17 cellular contexts compared by ENCODE assay signal in the genomic region with DNA sequence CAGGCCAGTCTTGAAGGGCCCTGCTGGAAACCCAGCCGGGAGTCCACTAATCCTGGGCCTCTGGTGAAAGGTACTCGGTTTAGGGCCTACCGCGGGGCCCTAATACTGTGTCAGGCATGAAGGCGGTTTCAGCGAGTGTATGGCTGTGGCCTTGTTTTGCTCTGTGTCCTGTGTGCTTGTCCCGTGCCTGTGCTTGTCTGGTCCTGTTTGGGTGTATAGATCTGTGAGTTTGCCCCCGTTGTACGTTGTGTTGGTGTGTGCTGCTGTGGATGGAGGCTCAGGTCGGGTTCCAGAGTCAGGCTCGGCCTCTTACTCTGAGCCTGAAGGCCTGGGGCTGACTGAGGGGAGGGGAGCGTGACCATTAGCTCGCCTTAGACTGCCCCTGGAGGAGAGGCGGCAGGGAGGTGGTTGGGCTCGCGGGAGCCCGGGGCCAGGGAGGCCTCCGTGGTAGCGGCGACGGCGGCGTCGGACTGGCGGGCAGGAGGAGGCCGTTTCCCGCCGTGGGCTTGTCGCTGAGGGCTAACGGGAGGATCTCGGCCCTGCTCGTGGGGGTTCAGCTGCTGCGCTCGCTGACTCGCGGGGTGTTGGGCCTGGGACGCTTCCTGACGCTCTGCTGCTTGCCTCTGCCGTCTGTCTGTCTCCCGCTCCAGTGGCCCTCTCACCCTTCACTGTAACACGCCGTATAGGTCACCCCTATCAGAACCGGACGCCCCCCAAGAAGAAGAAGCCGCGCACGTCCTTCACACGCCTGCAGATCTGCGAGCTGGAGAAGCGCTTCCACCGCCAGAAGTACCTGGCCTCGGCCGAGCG. TPM values are rescaled to one million over a fixed set of nuclear protein-coding genes. Genes with fewer than 3 reads are reported as not detected.
A peak's percentile ranks its signal among the peaks of the same experiment; 100 is the strongest.
DNase-seq lines count a peak whose midpoint lies in the region; ATAC-seq and TF ChIP-seq lines count a peak whose summit lies in the region.
"Had no signal": no experiment of that assay in that cellular context is flagged by ENCODE, and none has a peak within 500 bp of the region (broad histone marks: within the 10 kb centered on the region; RNA-seq: fewer than 3 reads in every experiment).

No MANE protein-coding gene starts in this region.

- H3K36me3 Mint-ChIP-seq in activated T-cell treated with anti-CD3 and anti-CD28 coated beads, Interleukin-2, amount 50 U/mL, for 72 hours (ENCODE audit: insufficient read depth in 2 of 2), result no peaks in the 10 kb centered on the region

- peaks cover 92% of the 10 kb centered on the region for H3K27me3 Mint-ChIP-seq in activated T-cell treated with anti-CD3 and anti-CD28 coated beads, Interleukin-2, amount 50 U/mL, for 72 hours (ENCODE audit: low read depth)

- H3K4me1 ChIP-seq in left ventricle myocardium inferior (peaks cover 54% of the 10 kb centered on the region), testis (peaks cover 8% of the 10 kb centered on the region), ovary (ENCODE audit: insufficient read depth) (peaks cover 1% of the 10 kb centered on the region)

- TF ChIP-seq POLR2A in testis (IDR thresholded peaks at IDR 0.05) (no peak), ovary (IDR thresholded peaks at IDR 0.05) (no peak)

- TF ChIP-seq EP300 in ovary (IDR thresholded peaks at IDR 0.05), result no peak

- H3K9me3 ChIP-seq in left ventricle myocardium inferior (replicated peaks) (no peaks in the 10 kb centered on the region), testis (no peaks in the 10 kb centered on the region), ovary (no peaks in the 10 kb centered on the region)

- no peaks in the 10 kb centered on the region for H3K9me3 Mint-ChIP-seq in activated T-cell treated with anti-CD3 and anti-CD28 coated beads, Interleukin-2, amount 50 U/mL, for 72 hours
- H3K9me3 Mint-ChIP-seq: HFFc6 had no signal

- peak overlapping the region; percentile 68 to 72 for H3K4me3 Mint-ChIP-seq in activated T-cell treated with anti-CD3 and anti-CD28 coated beads, Interleukin-2, amount 50 U/mL, for 72 hours
- H3K4me3 Mint-ChIP-seq: HFFc6 had no signal

- H3K36me3 ChIP-seq in left ventricle myocardium inferior (no peaks in the 10 kb centered on the region), testis (ENCODE audit: low read depth, missing control alignments) (no peaks in the 10 kb centered on the region), ovary (no peaks in the 10 kb centered on the region)

- peaks cover 40% of the 10 kb centered on the region for H3K4me1 Mint-ChIP-seq in activated T-cell treated with anti-CD3 and anti-CD28 coated beads, Interleukin-2, amount 50 U/mL, for 72 hours (ENCODE audit: low read depth)

- H3K27ac Mint-ChIP-seq in activated T-cell treated with anti-CD3 and anti-CD28 coated beads, Interleukin-2, amount 50 U/mL, for 72 hours, result no peak overlapping the region
- H3K27ac Mint-ChIP-seq: HFFc6 had no signal

- H3K4me3 ChIP-seq in left ventricle myocardium inferior, result peak overlapping the region; percentile 52
- H3K4me3 ChIP-seq in testis, result peak overlapping the region; percentile 20 to 24
- no peak overlapping the region for H3K4me3 ChIP-seq in ovary

- H3K27ac ChIP-seq in left ventricle myocardium inferior (replicated peaks) (peak overlapping the region; percentile 33), testis (no peak overlapping the region), ovary (no peak overlapping the region)
- H3K27ac ChIP-seq: C4-2B had no signal

- H3K27me3 ChIP-seq in left ventricle myocardium inferior (ENCODE audit: low read depth), result peaks cover 100% of the 10 kb centered on the region
- H3K27me3 ChIP-seq in testis, result no peaks in the 10 kb centered on the region
- no peaks in the 10 kb centered on the region for H3K27me3 ChIP-seq in ovary

- WGBS in testis, 2 donors, result 14 to 20% methylated on average over 33 to 49 of the region's 54 CpGs
- 10 to 15% (median 15%) methylated on average over 48 to 54 of the region's 54 CpGs for WGBS in ovary, 3 donors

- intact Hi-C loops in left ventricle myocardium inferior (cut with micrococcal nuclease) (no loop called here), left ventricle myocardium superior (cut with micrococcal nuclease) (no loop called here), testis (cut with DNase I; ENCODE audit: low total_unique reads) (no loop called here), ovary (cut with DNase I) (no loop called here)

- ATAC-seq in left ventricle myocardium superior, result no peak
- ATAC-seq in activated T-cell treated with anti-CD3 and anti-CD28 coated beads, Interleukin-2, amount 50 U/mL, for 72 hours (replicated peaks in 1 of 2), result no peak
- ATAC-seq: Right ventricle myocardium inferior had no signal

- TF ChIP-seq CTCF in left ventricle myocardium inferior (IDR thresholded peaks at IDR 0.05; ENCODE audit: borderline replicate concordance) (no peak), testis (IDR thresholded peaks at IDR 0.05) (no peak), ovary (IDR thresholded peaks at IDR 0.05) (no peak)

- DNase-seq in left ventricle myocardium inferior, result no peak
- DNase-seq in left ventricle myocardium superior, result no peak
- no peak for DNase-seq in activated T-cell treated with anti-CD3 and anti-CD28 coated beads, Interleukin-2, amount 50 U/mL, for 72 hours
- peak; percentile 57 for DNase-seq in left kidney (ENCODE audit: low read depth, low spot score)
- no peak for DNase-seq in testis
- no peak for DNase-seq in AG08396 (ENCODE audit: low spot score)
- no peak for DNase-seq in occipital lobe (lab: John Stamatoyannopoulos, UW)
- DNase-seq in ovary, result no peak
- DNase-seq: activated CD4-positive, CD25-positive, alpha-beta regulatory T cell; activated gamma-delta T cell; cerebellar nuclear complex; GDM1; HFFc6; NCI-H1417; NCI-H774 had no signal

RNA-seq across cellular contexts. Expression of gene TLX1, which starts 2.6 kb away (rescaled TPM):
- total RNA-seq in left ventricle myocardium inferior, result not detected
- not detected for total RNA-seq in left ventricle myocardium superior
- not detected for total RNA-seq in activated T-cell treated with anti-CD3 and anti-CD28 coated beads, Interleukin-2, amount 50 U/mL, for 72 hours
- total RNA-seq in testis, result 1 to 10 TPM in 1 of 2 donors, under 1 TPM in 1; 0.99 to 1.7 TPM
- polyA plus RNA-seq in testis (ENCODE audit: insufficient read depth, low read depth, low replicate concordance), result 0.44 TPM
- not detected for total RNA-seq in occipital lobe
- not detected for total RNA-seq in ovary
- polyA plus RNA-seq in ovary, result not detected
- total RNA-seq: HFFc6, Right ventricle myocardium inferior had no signal
